In genomic region chr2:112275314-112275886, GRCh38 we compare ENCODE assay signal across 8 cellular contexts. TPM values are rescaled to one million over a fixed set of nuclear protein-coding genes. Genes with fewer than 3 reads are reported as not detected.
DNase-seq lines count a peak whose midpoint lies in the region; ATAC-seq and TF ChIP-seq lines count a peak whose summit lies in the region.

ZC3H6 (plus strand) TSS chr2:112275597; CDS start chr2:112275995, 398 bp downstream.

- ATAC-seq in GM19025 (IDR thresholded peaks at IDR 0.05; ENCODE audit: low read depth, unreplicated experiment) (peak; percentile 96), HG03342 (IDR thresholded peaks at IDR 0.05; ENCODE audit: unreplicated experiment) (peak; percentile 94)

- no peaks in the 10 kb centered on the region for H3K36me3 ChIP-seq in kidney epithelial cell (ENCODE audit: control insufficient read depth, insufficient read depth, low read length)

- no peak for TF ChIP-seq CTCF in AG10803 (conservative IDR thresholded peaks at IDR 0.05; ENCODE audit: low read length)
- no peak for TF ChIP-seq CTCF in kidney epithelial cell (IDR thresholded peaks at IDR 0.05; ENCODE audit: insufficient read depth, low read length, poor library complexity, severe bottlenecking)

- no peaks in the 10 kb centered on the region for H3K27me3 ChIP-seq in kidney epithelial cell (ENCODE audit: control insufficient read depth, insufficient read depth, low read length)

- DNase-seq in AG10803 (ENCODE audit: low read depth) = peak; percentile 99
- peak; percentile 76 to 99 for DNase-seq in NCI-H446 (lab: John Stamatoyannopoulos, UW)
- DNase-seq in activated CD4-positive, CD25-positive, alpha-beta regulatory T cell treated with anti-CD3 and anti-CD28 coated beads, Interleukin-2, amount 50 U/mL, for 72 hours = peak; percentile 100
- DNase-seq in cerebellum (ENCODE audit: low spot score) = peak; percentile 97
- peak; percentile 66 for DNase-seq in kidney epithelial cell (ENCODE audit: low read depth)
- DNase-seq in stimulated activated CD4-positive, alpha-beta T cell treated with anti-CD3 and anti-CD28 coated beads, Interleukin-15, amount 100 ng/mL, for 48 hours (ENCODE audit: low read depth in 2 of 2) = peak; percentile 98 to 99

- peak within 1 kb of the TSS; percentile 92 for H3K4me3 ChIP-seq in AG10803 (ENCODE audit: low read length)
- peak within 1 kb of the TSS; percentile 94 for H3K4me3 ChIP-seq in kidney epithelial cell (ENCODE audit: low read depth, low read length)

RNA-seq across cellular contexts. Expression of gene ZC3H6, which starts in this region (rescaled TPM):
- total RNA-seq in cerebellum = 25.8 TPM
- 6.6 and 8.4 TPM in 2 replicates for total RNA-seq in kidney epithelial cell

Comparison
In these comparisons a context has a peak if more than half of its experiments do, and no peak if none do; other contexts are left out.
1. Peak in every context shown above with its lines: DNase-seq, ATAC-seq and H3K4me3 ChIP-seq.